ENCODE assay signal across 17 cellular contexts in the genomic region with DNA sequence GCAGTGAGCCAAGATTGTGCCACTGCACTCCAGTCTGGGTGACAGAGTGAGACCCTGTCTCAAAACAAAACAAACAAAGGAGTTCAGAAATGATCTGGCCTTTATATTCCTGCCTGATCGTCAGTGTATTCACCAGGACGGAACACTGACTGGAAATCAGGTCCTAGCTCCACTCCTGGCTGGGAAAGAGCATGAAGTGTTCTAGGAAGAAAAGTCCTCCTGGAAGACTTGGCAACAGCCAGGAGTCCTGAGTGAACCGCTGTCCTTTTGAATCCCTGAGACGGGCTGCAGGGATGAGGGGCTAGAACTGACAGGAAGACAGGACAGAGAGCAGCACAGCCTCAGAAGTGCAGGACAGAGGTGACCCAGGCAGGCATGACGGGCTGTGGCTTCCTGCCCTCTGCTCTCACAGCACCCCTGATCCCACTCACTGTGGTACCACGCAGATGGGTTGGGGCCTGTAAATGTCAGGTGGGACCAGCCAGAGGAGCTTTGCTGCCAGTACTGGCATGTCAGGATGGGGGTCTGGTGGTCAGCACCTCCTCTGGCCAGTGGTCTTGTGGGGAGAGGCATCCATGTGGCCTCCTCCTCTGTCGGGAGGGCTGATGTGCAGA.
"Had no signal": no experiment of that assay in that cellular context is flagged by ENCODE, and none has a peak within 500 bp of the region (broad histone marks: within the 10 kb centered on the region; RNA-seq: fewer than 3 reads in every experiment).

No MANE protein-coding gene starts in this region.

- ATAC-seq: body of pancreas, left cardiac atrium had no signal

- H3K27ac Mint-ChIP-seq: activated CD4-positive, alpha-beta T cell treated with anti-CD3 and anti-CD28 coated beads, Interleukin-2, amount 10 ng/mL, durations not matched to agents 7 days and 5 days; activated T-helper 2 cell treated with anti-CD3 and anti-CD28 coated beads, Interferon-gamma antibody, Interleukin-2, Interleukin-4, amounts not matched to agents 10 μg/mL and 5 μg/mL and 100 μg/mL, durations not matched to agents 14 hours and 24 hours and 36 hours had no signal

- H3K27me3 Mint-ChIP-seq: activated CD4-positive, alpha-beta T cell treated with anti-CD3 and anti-CD28 coated beads, Interleukin-2, amount 10 ng/mL, durations not matched to agents 7 days and 5 days had no signal

- H3K27me3 ChIP-seq: body of pancreas, neutrophil, sigmoid colon, spleen, tibial artery, uterus had no signal

- H3K4me1 ChIP-seq: body of pancreas, parathyroid adenoma, sigmoid colon, spleen, tibial artery, uterus had no signal

- H2AFZ ChIP-seq: parathyroid adenoma had no signal

- H3K4me3 Mint-ChIP-seq: activated CD4-positive, alpha-beta T cell treated with anti-CD3 and anti-CD28 coated beads, Interleukin-2, amount 10 ng/mL, durations not matched to agents 7 days and 5 days had no signal

- H3K36me3 ChIP-seq: uterus had no signal

- H3K9me3 ChIP-seq: body of pancreas, neutrophil, sigmoid colon, spleen, tibial artery, uterus had no signal

- H3K9me3 Mint-ChIP-seq: activated CD4-positive, alpha-beta T cell treated with anti-CD3 and anti-CD28 coated beads, Interleukin-2, amount 10 ng/mL, durations not matched to agents 7 days and 5 days; activated T-helper 2 cell treated with anti-CD3 and anti-CD28 coated beads, Interferon-gamma antibody, Interleukin-2, Interleukin-4, amounts not matched to agents 10 μg/mL and 5 μg/mL and 100 μg/mL, durations not matched to agents 14 hours and 24 hours and 36 hours had no signal

- H3K27ac ChIP-seq: body of pancreas, neutrophil, parathyroid adenoma, sigmoid colon, spleen, tibial artery, uterus had no signal

- DNase-seq: activated CD4-positive, alpha-beta T cell treated with anti-CD3 and anti-CD28 coated beads, Interleukin-2, amount 10 ng/mL, durations not matched to agents 7 days and 5 days; activated CD4-positive, CD25-positive, alpha-beta regulatory T cell; activated naive CD4-positive, alpha-beta T cell treated with anti-CD3 and anti-CD28 coated beads, Interleukin-2, amount 50 U/mL, for 16 hours; body of pancreas; effector memory CD4-positive, alpha-beta T cell; left cardiac atrium; midbrain; sigmoid colon; spleen; T-helper 2 cell; tibial artery; uterus had no signal

- H3K4me3 ChIP-seq: body of pancreas, lung, sigmoid colon, spleen, tibial artery, uterus had no signal

- H3K9ac ChIP-seq: parathyroid adenoma had no signal

- FAIRE-seq: frontal cortex had no signal

- H3K79me2 ChIP-seq: parathyroid adenoma had no signal
